Comparison of ENCODE assay signal across 9 cellular contexts in genomic region chr3:111712294-111713180, GRCh38. TPM values are rescaled to one million over a fixed set of nuclear protein-coding genes. Genes with fewer than 3 reads are reported as not detected.
DNase-seq lines count a peak whose midpoint lies in the region; ATAC-seq and TF ChIP-seq lines count a peak whose summit lies in the region.
"Had no signal": no experiment of that assay in that cellular context is flagged by ENCODE, and none has a peak within 500 bp of the region (broad histone marks: within the 10 kb centered on the region; RNA-seq: fewer than 3 reads in every experiment).

No MANE protein-coding gene starts in this region.

- H3K4me1 Mint-ChIP-seq in activated naive CD8-positive, alpha-beta T cell (ENCODE audit: low read depth): peaks cover 2% of the 10 kb centered on the region
- H3K4me1 Mint-ChIP-seq in nephron: peaks cover 7% of the 10 kb centered on the region

- no peak overlapping the region for H3K4me3 Mint-ChIP-seq in activated naive CD8-positive, alpha-beta T cell
- no peak overlapping the region for H3K4me3 Mint-ChIP-seq in nephron

- H3K36me3 Mint-ChIP-seq in activated naive CD8-positive, alpha-beta T cell: peaks cover 6% of the 10 kb centered on the region
- no peaks in the 10 kb centered on the region for H3K36me3 Mint-ChIP-seq in nephron (ENCODE audit: low read depth)

- no peak for TF ChIP-seq CTCF in nephron (IDR thresholded peaks at IDR 0.05; ENCODE audit: unreplicated experiment in 3 of 3)

- no peaks in the 10 kb centered on the region for H3K27me3 Mint-ChIP-seq in activated naive CD8-positive, alpha-beta T cell
- no peaks in the 10 kb centered on the region for H3K27me3 Mint-ChIP-seq in nephron (ENCODE audit: low read depth)

- H3K9me3 ChIP-seq in MG63: no peaks in the 10 kb centered on the region

- no peak overlapping the region for H3K4me3 ChIP-seq in MG63
- H3K4me3 ChIP-seq: smooth muscle cell had no signal

- H3K27ac Mint-ChIP-seq in activated naive CD8-positive, alpha-beta T cell: peak overlapping the region; percentile 29
- peak overlapping the region; percentile 3 to 28 (median 11) for H3K27ac Mint-ChIP-seq in nephron

- H3K9me3 Mint-ChIP-seq in activated naive CD8-positive, alpha-beta T cell (ENCODE audit: low read depth): no peaks in the 10 kb centered on the region
- no peaks in the 10 kb centered on the region for H3K9me3 Mint-ChIP-seq in nephron

- no peaks in the 10 kb centered on the region for H3K36me3 ChIP-seq in MG63

- peak; percentile 74 for DNase-seq in MG63
- DNase-seq in midbrain (lab: John Stamatoyannopoulos, UW): no peak

- ATAC-seq in GM18870 (IDR thresholded peaks at IDR 0.05; ENCODE audit: unreplicated experiment) (peak; percentile 39), GM19395 (IDR thresholded peaks at IDR 0.05; ENCODE audit: unreplicated experiment) (no peak), HG03108 (IDR thresholded peaks at IDR 0.05; ENCODE audit: unreplicated experiment) (no peak), GM18519 (IDR thresholded peaks at IDR 0.05; ENCODE audit: low FRiP score, unreplicated experiment) (no peak)

- no peaks in the 10 kb centered on the region for H3K27me3 ChIP-seq in MG63

RNA-seq across cellular contexts. Expression of gene PLCXD2, which starts 38.1 kb away (rescaled TPM):
- total RNA-seq in MG63 (2014; rRNA removed; shearing (Covaris generic); ENCODE audit: low replicate concordance): 1.5 and 2.5 TPM in 2 replicates
